22 cellular contexts compared by ENCODE assay signal in the genomic region with DNA sequence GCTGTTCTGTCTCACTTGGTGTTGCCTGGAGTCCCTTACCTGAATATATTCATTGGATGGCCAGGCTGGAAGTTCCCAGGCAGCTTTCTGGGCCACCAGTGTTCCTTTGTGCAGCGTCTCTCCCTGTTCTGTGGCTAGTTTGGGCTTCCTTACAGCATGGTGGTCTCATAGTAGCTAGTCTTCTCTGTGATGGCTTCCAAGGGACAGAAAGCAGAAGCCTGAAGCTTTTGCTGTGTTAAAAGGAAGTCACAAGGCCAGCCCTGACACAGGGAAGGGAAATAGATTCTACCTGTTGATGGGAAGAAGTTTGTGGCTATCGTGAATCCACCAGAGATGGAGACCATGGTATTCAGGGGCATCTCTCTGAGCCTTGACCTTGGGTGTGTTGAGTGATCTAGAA. TPM values are rescaled to one million over a fixed set of nuclear protein-coding genes. Genes with fewer than 3 reads are reported as not detected.
DNase-seq lines count a peak whose midpoint lies in the region; ATAC-seq, FAIRE-seq and TF ChIP-seq lines count a peak whose summit lies in the region.
"Had no signal": no experiment of that assay in that cellular context is flagged by ENCODE, and none has a peak within 500 bp of the region (broad histone marks: within the 10 kb centered on the region; RNA-seq: fewer than 3 reads in every experiment).

No MANE protein-coding gene starts in this region.

- H3K79me2 ChIP-seq in Karpas-422 (ENCODE audit: low read length), result peaks cover 92% of the 10 kb centered on the region
- H3K79me2 ChIP-seq in GM12878 (ENCODE audit: control insufficient read depth, insufficient read depth, low read length), result peaks cover 91% of the 10 kb centered on the region

- POLR2A ChIA-PET in GM12878 (lab: Charles Lee), result interaction anchor here (0.7 to 2.3 kb wide), 8 partner anchors 10 to 41 kb away, joined by 3 to 7 read pairs (median 4); no protein-coding TSS in a partner anchor

- H3K4me3 ChIP-seq in GM06990 (replicated peaks; ENCODE audit: low read depth, low read length) (peak overlapping the region; percentile 47), Karpas-422 (ENCODE audit: low read length) (peak overlapping the region; percentile 24; the same call in 1 of the 2 replicates), GM12878 (peak overlapping the region; percentile 53; the same call in 1 of the 2 replicates), spleen (peak overlapping the region in 1 of 8 donors; percentile 21)
- H3K4me3 ChIP-seq: ovary, right atrium auricular region had no signal

- H3K9me2 ChIP-seq in Karpas-422 (replicated peaks; ENCODE audit: insufficient read depth, low read length), result no peaks in the 10 kb centered on the region

- RAD21 ChIA-PET in GM12878 (lab: Charles Lee; ENCODE audit: unreplicated experiment), result interaction anchor here (0.7 to 3.5 kb wide), 10 partner anchors 9 to 62 kb away, joined by 3 to 15 read pairs (median 4); partner anchors contain the start of gene PLCG2

- intact Hi-C loops in GM12878 (cut with micrococcal nuclease; ENCODE audit: unreplicated experiment) (loop anchor here (10.0 kb wide), 1 partner anchor 329 kb away; no protein-coding TSS in a partner anchor), spleen (cut with DNase I; ENCODE audit: low total_unique reads) (no loop called here), cardiac septum (cut with DNase I) (no loop called here), left cardiac atrium (cut with DNase I) (no loop called here)

- SMC1A ChIA-PET in GM12878 (lab: Charles Lee; ENCODE audit: uncharacterized antibody, unreplicated experiment), result interaction anchor here (0.7 to 8.4 kb wide), 13 partner anchors 6 to 80 kb away, joined by 3 to 135 read pairs (median 8); no protein-coding TSS in a partner anchor

- WGBS in GM12878 (ENCODE audit: insufficient coverage, insufficient replicate concordance, low lambda C conversion rate, missing lambda C conversion rate), result 3% methylated on average over 2 of the region's 2 CpGs
- 54 to 63% (median 62%) methylated on average over 2 of the region's 2 CpGs for WGBS in spleen, 5 donors

- in situ Hi-C loops in GM12878 (cut with MboI), result no loop called here

- H3K4me1 ChIP-seq in Karpas-422 (ENCODE audit: low read length) (peaks cover 95% of the 10 kb centered on the region), GM12878 (ENCODE audit: control insufficient read depth, insufficient read depth, low read length) (peaks cover 78% of the 10 kb centered on the region), spleen (peaks cover 28 to 91% (median 80%) of the 10 kb centered on the region in 6 donors)

- TF ChIP-seq CTCF in GM06990 (IDR thresholded peaks at IDR 0.05; ENCODE audit: insufficient read depth, low read length, poor library complexity, severe bottlenecking) (no peak), GM12878 (IDR thresholded peaks at IDR 0.05 in 2 of 3, conservative IDR thresholded peaks at IDR 0.05 in 1 of 3; ENCODE audit: control insufficient read depth in 2 of 3, extremely low read depth in 1 of 3, insufficient read depth in 1 of 3, low read depth in 3 of 3, low read length in 3 of 3) (no peak), spleen (IDR thresholded peaks at IDR 0.05 in 8 of 11, conservative IDR thresholded peaks at IDR 0.05 in 3 of 11) (no peak)

- H3K9ac ChIP-seq in Karpas-422 (ENCODE audit: low read length), result peak overlapping the region; percentile 56
- H3K9ac ChIP-seq in GM12878 (ENCODE audit: control insufficient read depth, insufficient read depth, low read length), result peak overlapping the region; percentile 84

- H3K9me3 ChIP-seq in Karpas-422 (ENCODE audit: low read length) (no peaks in the 10 kb centered on the region), GM12878 (replicated peaks; ENCODE audit: control insufficient read depth, insufficient read depth, low read length) (peaks cover 2% of the 10 kb centered on the region; the same call in 1 of the 3 replicates), spleen (no peaks in the 10 kb centered on the region)
- H3K9me3 ChIP-seq: ovary, right atrium auricular region had no signal

- FAIRE-seq in GM12878 (lab: Jason Lieb, UNC), result no peak
- FAIRE-seq: HepG2, TTC549 had no signal

- no peak for TF ChIP-seq POLR2A in GM12878 (IDR thresholded peaks at IDR 0.05; ENCODE audit: low read depth, low read length)
- no peak for TF ChIP-seq POLR2A in spleen (IDR thresholded peaks at IDR 0.05)

- H4K20me1 ChIP-seq in Karpas-422 (ENCODE audit: insufficient read depth, low read depth, low read length) (peaks cover 58% of the 10 kb centered on the region), GM12878 (ENCODE audit: control insufficient read depth, insufficient read depth) (no peaks in the 10 kb centered on the region)

- H3K27ac ChIP-seq in Karpas-422 (ENCODE audit: low read length) (peak overlapping the region; percentile 98), GM12878 (ENCODE audit: control insufficient read depth, insufficient read depth) (peak overlapping the region; percentile 98), spleen (peak overlapping the region; percentile 35 to 95 (median 81))
- H3K27ac ChIP-seq: ovary, right atrium auricular region had no signal

- CTCF ChIA-PET in GM12878 (lab: Yijun Ruan, JAX), result interaction anchor here (0.8 to 2.6 kb wide), 6 partner anchors 8 to 61 kb away, joined by 3 to 10 read pairs (median 3); no protein-coding TSS in a partner anchor

- no peak for TF ChIP-seq EP300 in GM12878 (IDR thresholded peaks at IDR 0.05; ENCODE audit: borderline replicate concordance in 1 of 2, control insufficient read depth in 1 of 2, low read depth in 2 of 2, low read length in 2 of 2)

- DNase-seq in GM06990 (ENCODE audit: extremely low read depth, insufficient read length) (no peak), Karpas-422 (no peak), GM12878 (ENCODE audit: low read depth, low spot score) (no peak), spleen (no peak), cardiac septum (ENCODE audit: low spot score) (no peak), NCI-H2171 treated with DMSO at 0.1 percent for 48 hours (lab: John Stamatoyannopoulos, UW) (no peak), left cardiac atrium (no peak)
- DNase-seq: activated naive CD4-positive, alpha-beta T cell; activated T-cell treated with anti-CD3 and anti-CD28 coated beads, Interleukin-2, amount 50 U/mL, for 1 hour; amygdala; CD4-positive, alpha-beta memory T cell; DMS153; GF-D8; head of caudate nucleus; mesenchymal stem cell; NCI-H2171; NCI-H526 treated with DMSO at 0.1 percent for 48 hours; ovary; substantia nigra had no signal

- H2AFZ ChIP-seq in Karpas-422 (ENCODE audit: low read length) (no peak overlapping the region), GM12878 (ENCODE audit: control insufficient read depth, low read depth, low read length) (no peak overlapping the region)

- TF ChIP-seq RAD21 in GM12878 (IDR thresholded peaks at IDR 0.05; ENCODE audit: insufficient read depth, low read depth, low read length), result no peak

- no peaks in the 10 kb centered on the region for H3K27me3 ChIP-seq in GM06990 (replicated peaks; ENCODE audit: control insufficient read depth, insufficient read depth, low read length)
- no peaks in the 10 kb centered on the region for H3K27me3 ChIP-seq in Karpas-422 (ENCODE audit: low read length)
- H3K27me3 ChIP-seq in GM12878 (replicated peaks in 1 of 2; ENCODE audit: control insufficient read depth in 2 of 2, insufficient read depth in 2 of 2, low read length in 1 of 2), result no peaks in the 10 kb centered on the region
- H3K27me3 ChIP-seq in spleen (replicated peaks in 1 of 7), result no peaks in the 10 kb centered on the region
- H3K27me3 ChIP-seq: ovary, right atrium auricular region had no signal

- no peak for ATAC-seq in GM12878
- no peak for ATAC-seq in left cardiac atrium
- ATAC-seq: HepG2 had no signal

- H3K36me3 ChIP-seq in GM06990 (ENCODE audit: control insufficient read depth, insufficient read depth, low read length) (peaks cover 2% of the 10 kb centered on the region), Karpas-422 (ENCODE audit: insufficient read depth, low read length) (peaks cover 19% of the 10 kb centered on the region), GM12878 (ENCODE audit: control insufficient read depth in 2 of 2, insufficient read depth in 2 of 2, low read length in 1 of 2) (peaks cover 0 to 4% of the 10 kb centered on the region in 2 experiments; a peak in 2 of 4 replicates), spleen (no peaks in the 10 kb centered on the region)
- H3K36me3 ChIP-seq: ovary, right atrium auricular region had no signal

- no TSS peak for BruUV-seq in GM12878 (replicated peaks; lab: Mats Ljungman, UMichigan)

- H3K4me2 ChIP-seq in Karpas-422 (ENCODE audit: low read depth, low read length, poor library complexity, severe bottlenecking) (peak overlapping the region; percentile 61), GM12878 (ENCODE audit: control insufficient read depth, insufficient read depth) (peak overlapping the region; percentile 83)

RNA-seq across cellular contexts. Expression of gene PLCG2, which starts 34.6 kb away (rescaled TPM):
- total RNA-seq in Karpas-422 (2014; rRNA removed; shearing (Covaris generic); ENCODE audit: low replicate concordance), result 574 and 580 TPM in 2 replicates
- total RNA-seq in GM12878 (2013; cell fraction: nucleolus; rRNA removed), result 718 and 719 TPM in 2 replicates
- total RNA-seq in GM12878 (2014; rRNA removed), result 131 and 138 TPM in 2 replicates
- 137 and 139 TPM in 2 replicates for total RNA-seq in GM12878 (2014; rRNA removed; fragmentation: Illumina TruSeq; extraction: Trizol)
- total RNA-seq in GM12878 (2021), result 243 and 256 TPM in 2 replicates
- polyA plus RNA-seq in GM12878 (2011; ENCODE audit: low read depth), result 62.1 TPM
- 245 and 253 TPM in 2 replicates for polyA plus RNA-seq in GM12878 (2011; rRNA removed)
- polyA plus RNA-seq in GM12878 (2011; cell fraction: cytosol; rRNA removed), result 204 and 222 TPM in 2 replicates
- 783 and 874 TPM in 2 replicates for polyA plus RNA-seq in GM12878 (2011; cell fraction: nucleus; rRNA removed)
- 112 and 157 TPM in 2 replicates for polyA plus RNA-seq in GM12878 (2012)
- 151 and 159 TPM in 2 replicates for polyA plus RNA-seq in GM12878 (2014; fragmentation: Illumina TruSeq; extraction: Trizol)
- polyA plus RNA-seq in GM12878 (2014; fragmentation: Nextera tagmentation; extraction: Ambion mirVana), result 10 to 100 TPM; 47.6 to 53.9 TPM
- 148 and 152 TPM in 2 replicates for polyA plus RNA-seq in GM12878 (2014; rRNA removed)
- 100 to 1,000 TPM; 156 to 168 TPM for polyA plus RNA-seq in GM12878 (2016; fragmentation: Nextera tagmentation; extraction: Ambion mirVana)
- 502 and 650 TPM in 2 replicates for polyA minus RNA-seq in GM12878 (2011; rRNA and poly(A)+ RNA removed)
- polyA minus RNA-seq in GM12878 (2011; cell fraction: cytosol; rRNA and poly(A)+ RNA removed), result 202 and 205 TPM in 2 replicates
- polyA minus RNA-seq in GM12878 (2011; cell fraction: nucleus; rRNA and poly(A)+ RNA removed), result 448 and 681 TPM in 2 replicates
- 100 to 1,000 TPM; 111 to 277 (median 161) TPM for total RNA-seq in spleen
- 10 to 100 TPM; 57.1 to 83.2 (median 61.9) TPM for polyA plus RNA-seq in spleen
- total RNA-seq in cardiac septum, result 8.5 TPM
- total RNA-seq in left cardiac atrium, result 10 to 100 TPM; 14.1 to 16.0 TPM

Comparison
In these comparisons a context has a peak if more than half of its experiments do, and no peak if none do; other contexts are left out.
1. RNA of gene PLCG2, which starts 34.6 kb away (total RNA-seq): 574 to 580 TPM in Karpas-422, 111 to 277 TPM in spleen and 131 to 719 TPM in GM12878; 14.1 to 16.0 TPM in left cardiac atrium and 8.5 TPM in cardiac septum (single experiment); every median in the first group is over 4 times any median in the second.
2. Peak in every context shown above with its lines, with median percentiles within 50 percentile points of each other: H3K27ac ChIP-seq.